Comparison of ENCODE assay signal across 1 cellular context in genomic region chr6:164322533-164322932, GRCh38.
TF ChIP-seq lines count a peak whose summit lies in the region.

No MANE protein-coding gene starts in this region.

TF ChIP-seq in GM23338, 12 proteins besides CTCF, POLR2A, EP300 and RAD21 (continued from another document):
- TF ChIP-seq REST (IDR thresholded peaks at IDR 0.05; ENCODE audit: unreplicated experiment) (no peak), STAT1 (IDR thresholded peaks at IDR 0.05; ENCODE audit: unreplicated experiment) (no peak), EZH2phosphoT487 (IDR thresholded peaks at IDR 0.05; ENCODE audit: unreplicated experiment) (no peak), ETS1 (IDR thresholded peaks at IDR 0.05) (no peak), ZNF114 (CRISPR knock-in tag; IDR thresholded peaks at IDR 0.05) (no peak), EZH2 (IDR thresholded peaks at IDR 0.05; ENCODE audit: low read depth, unreplicated experiment) (no peak)
